7 cellular contexts compared by ENCODE assay signal in genomic region chr2:113979172-113980128, GRCh38.
DNase-seq lines count a peak whose midpoint lies in the region; ATAC-seq and TF ChIP-seq lines count a peak whose summit lies in the region.

No MANE protein-coding gene starts in this region.

- in situ Hi-C loops in GM23248 (cut with MboI) = loop anchor here (10.0 kb wide), 1 partner anchor 575 kb away; no protein-coding TSS in a partner anchor

- no peak overlapping the region for H3K9ac ChIP-seq in GM23248

- no peak overlapping the region for H2AFZ ChIP-seq in GM23248

- H3K4me3 Mint-ChIP-seq in activated T-helper 1 cell treated with anti-CD3 and anti-CD28 coated beads, Interleukin-12 subunit alpha, Interleukin-12 subunit beta, Interleukin-2, Interleukin-4 antibody, amounts not matched to agents 30 ng/mL and 10 ng/mL and 1 ng/mL, durations not matched to agents 14 hours and 24 hours and 36 hours = no peak overlapping the region
- H3K4me3 Mint-ChIP-seq in immature natural killer cell = no peak overlapping the region
- peak overlapping the region; percentile 21 to 31 for H3K4me3 Mint-ChIP-seq in stimulated activated naive B cell treated with anti-CD40 and anti-IgM and Interleukin-4, amounts not matched to agents 10 μg/mL and 1 μg/mL and 100 μg/mL, for 72 hours

- H3K4me3 ChIP-seq in LNCaP clone FGC (ENCODE audit: low read depth, low read length) (no peak overlapping the region), GM23248 (no peak overlapping the region)

- no peaks in the 10 kb centered on the region for H3K9me2 ChIP-seq in GM23248 (ENCODE audit: insufficient read depth)

- no peaks in the 10 kb centered on the region for H3K9me3 Mint-ChIP-seq in activated T-helper 1 cell treated with anti-CD3 and anti-CD28 coated beads, Interleukin-12 subunit alpha, Interleukin-12 subunit beta, Interleukin-2, Interleukin-4 antibody, amounts not matched to agents 30 ng/mL and 10 ng/mL and 1 ng/mL, durations not matched to agents 14 hours and 24 hours and 36 hours
- peaks cover 0 to 3% (median 0%) of the 10 kb centered on the region in 6 donors for H3K9me3 Mint-ChIP-seq in immature natural killer cell
- H3K9me3 Mint-ChIP-seq in stimulated activated naive B cell treated with anti-CD40 and anti-IgM and Interleukin-4, amounts not matched to agents 10 μg/mL and 1 μg/mL and 100 μg/mL, for 72 hours = peaks cover 3 to 5% of the 10 kb centered on the region in 2 donors

- H3K4me1 ChIP-seq in GM23248 (ENCODE audit: insufficient read depth) = peaks cover 5% of the 10 kb centered on the region; the same call in 1 of the 2 replicates

- H3K27ac ChIP-seq in GM23248 = no peak overlapping the region

- no peaks in the 10 kb centered on the region for H3K27me3 Mint-ChIP-seq in activated T-helper 1 cell treated with anti-CD3 and anti-CD28 coated beads, Interleukin-12 subunit alpha, Interleukin-12 subunit beta, Interleukin-2, Interleukin-4 antibody, amounts not matched to agents 30 ng/mL and 10 ng/mL and 1 ng/mL, durations not matched to agents 14 hours and 24 hours and 36 hours (ENCODE audit: insufficient read depth)
- peaks cover 0 to 3% (median 2%) of the 10 kb centered on the region in 3 donors for H3K27me3 Mint-ChIP-seq in immature natural killer cell (ENCODE audit: low read depth in 3 of 3)
- no peaks in the 10 kb centered on the region for H3K27me3 Mint-ChIP-seq in stimulated activated naive B cell treated with anti-CD40 and anti-IgM and Interleukin-4, amounts not matched to agents 10 μg/mL and 1 μg/mL and 100 μg/mL, for 72 hours

- ATAC-seq in stimulated activated naive B cell treated with anti-CD40 and anti-IgM and Interleukin-4, amounts not matched to agents 10 μg/mL and 1 μg/mL and 100 μg/mL, for 72 hours (replicated peaks) = peak; percentile 11 to 28
- ATAC-seq in HG02798 (IDR thresholded peaks at IDR 0.05; ENCODE audit: poor library complexity, unreplicated experiment) = no peak

- 0 out of 2 replicates have a peak, but pooled peaks have one; percentile 6 for TF ChIP-seq CTCF in LNCaP clone FGC (IDR thresholded peaks at IDR 0.05; ENCODE audit: control insufficient read depth, extremely low read depth, insufficient read depth)

- no peaks in the 10 kb centered on the region for H3K27me3 ChIP-seq in GM23248 (replicated peaks; ENCODE audit: insufficient read depth)

- peaks cover 12% of the 10 kb centered on the region for H3K4me1 Mint-ChIP-seq in activated T-helper 1 cell treated with anti-CD3 and anti-CD28 coated beads, Interleukin-12 subunit alpha, Interleukin-12 subunit beta, Interleukin-2, Interleukin-4 antibody, amounts not matched to agents 30 ng/mL and 10 ng/mL and 1 ng/mL, durations not matched to agents 14 hours and 24 hours and 36 hours (ENCODE audit: low read depth)
- peaks cover 0 to 9% of the 10 kb centered on the region in 2 donors for H3K4me1 Mint-ChIP-seq in immature natural killer cell
- H3K4me1 Mint-ChIP-seq in stimulated activated naive B cell treated with anti-CD40 and anti-IgM and Interleukin-4, amounts not matched to agents 10 μg/mL and 1 μg/mL and 100 μg/mL, for 72 hours = peaks cover 0 to 5% of the 10 kb centered on the region in 2 donors

- H3K79me2 ChIP-seq in GM23248 (ENCODE audit: insufficient read depth) = no peaks in the 10 kb centered on the region

- WGBS in GM23248 (ENCODE audit: low coverage in 1 of 2, low lambda C conversion rate in 2 of 2, missing lambda C conversion rate in 2 of 2), 2 experiments = 72 to 83% methylated on average over 46 to 79 of the region's 94 CpGs

- no peaks in the 10 kb centered on the region for H3K36me3 ChIP-seq in GM23248 (ENCODE audit: low read depth)

- intact Hi-C loops in activated T-helper 1 cell treated with anti-CD3 and anti-CD28 coated beads, Interleukin-12 subunit alpha, Interleukin-12 subunit beta, Interleukin-2, Interleukin-4 antibody, amounts not matched to agents 30 ng/mL and 10 ng/mL and 1 ng/mL, durations not matched to agents 14 hours and 24 hours and 36 hours (cut with micrococcal nuclease) = loop anchor here (1.0 kb wide), 1 partner anchor 223 kb away; the partner anchor contains the start of gene SLC35F5

- peaks cover 20% of the 10 kb centered on the region for H3F3A ChIP-seq in GM23248 (ENCODE audit: insufficient read depth)

- H3K9me3 ChIP-seq in GM23248 (ENCODE audit: low read depth) = no peaks in the 10 kb centered on the region

- DNase-seq in LNCaP clone FGC (ENCODE audit: low read depth) (no peak), immature natural killer cell (peak; percentile 27 to 44 (median 28)), GM23248 (no peak), DMS114 treated with DMSO at 0.1 percent for 48 hours (lab: John Stamatoyannopoulos, UW; ENCODE audit: unreplicated experiment) (no peak)
- DNase-seq in activated T-helper 1 cell treated with anti-CD3 and anti-CD28 coated beads, Interleukin-12 subunit alpha, Interleukin-12 subunit beta, Interleukin-2, Interleukin-4 antibody, amounts not matched to agents 30 ng/mL and 10 ng/mL and 1 ng/mL, durations not matched to agents 14 hours and 24 hours and 36 hours (ENCODE audit: low spot score) = peak; percentile 48
- peak; percentile 32 for DNase-seq in stimulated activated naive B cell treated with anti-CD40 and anti-IgM and Interleukin-4, amounts not matched to agents 10 μg/mL and 1 μg/mL and 100 μg/mL, for 72 hours

- peaks cover 19% of the 10 kb centered on the region for H3K36me3 Mint-ChIP-seq in activated T-helper 1 cell treated with anti-CD3 and anti-CD28 coated beads, Interleukin-12 subunit alpha, Interleukin-12 subunit beta, Interleukin-2, Interleukin-4 antibody, amounts not matched to agents 30 ng/mL and 10 ng/mL and 1 ng/mL, durations not matched to agents 14 hours and 24 hours and 36 hours (ENCODE audit: low read depth)
- peaks cover 4 to 23% (median 19%) of the 10 kb centered on the region in 3 donors for H3K36me3 Mint-ChIP-seq in immature natural killer cell
- peaks cover 32 to 57% of the 10 kb centered on the region in 2 donors for H3K36me3 Mint-ChIP-seq in stimulated activated naive B cell treated with anti-CD40 and anti-IgM and Interleukin-4, amounts not matched to agents 10 μg/mL and 1 μg/mL and 100 μg/mL, for 72 hours

- no peak overlapping the region for H3K4me2 ChIP-seq in GM23248 (ENCODE audit: unreplicated experiment)

- H4K20me1 ChIP-seq in GM23248 (ENCODE audit: insufficient read depth) = no peaks in the 10 kb centered on the region

- no peak overlapping the region for H3K27ac Mint-ChIP-seq in activated T-helper 1 cell treated with anti-CD3 and anti-CD28 coated beads, Interleukin-12 subunit alpha, Interleukin-12 subunit beta, Interleukin-2, Interleukin-4 antibody, amounts not matched to agents 30 ng/mL and 10 ng/mL and 1 ng/mL, durations not matched to agents 14 hours and 24 hours and 36 hours
- peak overlapping the region in 1 of 6 donors; percentile 78 for H3K27ac Mint-ChIP-seq in immature natural killer cell
- peak overlapping the region; percentile 22 for H3K27ac Mint-ChIP-seq in stimulated activated naive B cell treated with anti-CD40 and anti-IgM and Interleukin-4, amounts not matched to agents 10 μg/mL and 1 μg/mL and 100 μg/mL, for 72 hours

Comparison
In these comparisons a context has a peak if more than half of its experiments do, and no peak if none do; other contexts are left out.
1. DNase-seq: peak in activated T-helper 1 cell treated with anti-CD3 and anti-CD28 coated beads, Interleukin-12 subunit alpha, Interleukin-12 subunit beta, Interleukin-2, Interleukin-4 antibody, amounts not matched to agents 30 ng/mL and 10 ng/mL and 1 ng/mL, durations not matched to agents 14 hours and 24 hours and 36 hours (single experiment), immature natural killer cell (3 of 3) and stimulated activated naive B cell treated with anti-CD40 and anti-IgM and Interleukin-4, amounts not matched to agents 10 μg/mL and 1 μg/mL and 100 μg/mL, for 72 hours (single experiment); none in LNCaP clone FGC (single experiment), GM23248 (single experiment) and DMS114 treated with DMSO at 0.1 percent for 48 hours (single experiment).
2. H3K4me3 Mint-ChIP-seq: peak in stimulated activated naive B cell treated with anti-CD40 and anti-IgM and Interleukin-4, amounts not matched to agents 10 μg/mL and 1 μg/mL and 100 μg/mL, for 72 hours (2 of 2); none in activated T-helper 1 cell treated with anti-CD3 and anti-CD28 coated beads, Interleukin-12 subunit alpha, Interleukin-12 subunit beta, Interleukin-2, Interleukin-4 antibody, amounts not matched to agents 30 ng/mL and 10 ng/mL and 1 ng/mL, durations not matched to agents 14 hours and 24 hours and 36 hours (single experiment) and immature natural killer cell (0 of 5).